19 cellular contexts compared by ENCODE assay signal in genomic region chr22:45647532-45648225, GRCh38.
"Had no signal": no experiment of that assay in that cellular context is flagged by ENCODE, and none has a peak within 500 bp of the region (broad histone marks: within the 10 kb centered on the region; RNA-seq: fewer than 3 reads in every experiment).

No MANE protein-coding gene starts in this region.

- H3K4me3 ChIP-seq: adrenal gland, colonic mucosa, hepatocyte, left lung, ovary, tibial nerve had no signal

- H3K36me3 Mint-ChIP-seq: activated naive CD4-positive, alpha-beta T cell treated with anti-CD3 and anti-CD28 coated beads, Interleukin-2, amount 50 U/mL, for 24 hours; memory B cell; stimulated activated memory B cell treated with anti-CD40 and anti-IgM and Interleukin-4, amounts not matched to agents 10 μg/mL and 1 μg/mL and 100 μg/mL, for 72 hours; T-cell had no signal

- H3K36me3 ChIP-seq: adrenal gland, colonic mucosa, left lung, ovary, tibial nerve had no signal

- H3K4me3 Mint-ChIP-seq: activated naive CD4-positive, alpha-beta T cell treated with anti-CD3 and anti-CD28 coated beads, Interleukin-2, amount 50 U/mL, for 24 hours; memory B cell; nephron progenitor cell; stimulated activated memory B cell treated with anti-CD40 and anti-IgM and Interleukin-4, amounts not matched to agents 10 μg/mL and 1 μg/mL and 100 μg/mL, for 72 hours; T-cell had no signal

- H3K9me3 ChIP-seq: adrenal gland, colonic mucosa, left lung, ovary, SK-N-SH had no signal

- DNase-seq: activated CD4-positive, alpha-beta T cell treated with anti-CD3 and anti-CD28 coated beads, Interleukin-2, amount 50 U/mL, for 1 hour; activated T-cell treated with anti-CD3 and anti-CD28 coated beads, Interleukin-2, amount 50 U/mL, for 1 hour; caudate nucleus; colonic mucosa; islet precursor cell; left lung; nephron progenitor cell; ovary; T-cell; T-helper 9 cell had no signal

- H3K9me3 Mint-ChIP-seq: activated naive CD4-positive, alpha-beta T cell treated with anti-CD3 and anti-CD28 coated beads, Interleukin-2, amount 50 U/mL, for 24 hours; activated T-helper 2 cell treated with anti-CD3 and anti-CD28 coated beads, Interferon-gamma antibody, Interleukin-2, Interleukin-4, amounts not matched to agents 10 μg/mL and 5 μg/mL and 100 μg/mL, durations not matched to agents 14 hours and 24 hours and 36 hours; memory B cell; stimulated activated memory B cell treated with anti-CD40 and anti-IgM and Interleukin-4, amounts not matched to agents 10 μg/mL and 1 μg/mL and 100 μg/mL, for 72 hours; T-cell had no signal

- H3K4me2 ChIP-seq: hepatocyte, SK-N-SH had no signal

- H2AFZ ChIP-seq: hepatocyte had no signal

- H3K79me2 ChIP-seq: hepatocyte had no signal

- H3K27ac ChIP-seq: adrenal gland, colonic mucosa, hepatocyte, left lung, ovary, tibial nerve had no signal

- H3K27ac Mint-ChIP-seq: activated naive CD4-positive, alpha-beta T cell treated with anti-CD3 and anti-CD28 coated beads, Interleukin-2, amount 50 U/mL, for 24 hours; activated T-helper 2 cell treated with anti-CD3 and anti-CD28 coated beads, Interferon-gamma antibody, Interleukin-2, Interleukin-4, amounts not matched to agents 10 μg/mL and 5 μg/mL and 100 μg/mL, durations not matched to agents 14 hours and 24 hours and 36 hours; memory B cell; nephron progenitor cell; T-cell had no signal

- H3K27me3 ChIP-seq: colonic mucosa, hepatocyte, ovary had no signal

- H3K9ac ChIP-seq: SK-N-SH had no signal

- ATAC-seq: esophagus mucosa, T-cell had no signal
